9 cellular contexts compared by ENCODE assay signal in genomic region chr5:97009212-97009898, GRCh38.
DNase-seq lines count a peak whose midpoint lies in the region; ATAC-seq and TF ChIP-seq lines count a peak whose summit lies in the region.
"Had no signal": no experiment of that assay in that cellular context is flagged by ENCODE, and none has a peak within 500 bp of the region (broad histone marks: within the 10 kb centered on the region; RNA-seq: fewer than 3 reads in every experiment).

No MANE protein-coding gene starts in this region.

- no peaks in the 10 kb centered on the region for H3K27me3 Mint-ChIP-seq in MCF 10A (ENCODE audit: insufficient read depth, unreplicated experiment)
- H3K27me3 Mint-ChIP-seq in activated naive CD8-positive, alpha-beta T cell treated with anti-CD3 and anti-CD28 coated beads, Interleukin-2, amount 10 ng/mL, durations not matched to agents 7 days and 5 days, result no peaks in the 10 kb centered on the region

- H3K36me3 ChIP-seq in mammary epithelial cell (ENCODE audit: insufficient read depth, low read length) (peaks cover 3% of the 10 kb centered on the region), BE2C (no peaks in the 10 kb centered on the region; the same call in 1 of the 2 replicates), esophagus squamous epithelium (peaks cover 0 to 62% (median 5%) of the 10 kb centered on the region in 3 donors)

- H4K20me1 ChIP-seq in mammary epithelial cell (ENCODE audit: insufficient read depth, low read length), result no peaks in the 10 kb centered on the region

- no peak overlapping the region for H3K27ac Mint-ChIP-seq in MCF 10A (ENCODE audit: low read depth, unreplicated experiment)
- H3K27ac Mint-ChIP-seq in activated naive CD8-positive, alpha-beta T cell treated with anti-CD3 and anti-CD28 coated beads, Interleukin-2, amount 10 ng/mL, durations not matched to agents 7 days and 5 days, result peak overlapping the region; percentile 42
- peak overlapping the region; percentile 65 for H3K27ac Mint-ChIP-seq in stimulated activated effector memory CD8-positive, alpha-beta T cell treated with anti-CD3 and anti-CD28 coated beads, Interleukin-12 subunit alpha, Interleukin-12 subunit beta, amount 100 ng/mL, for 72 hours

- H3K4me1 ChIP-seq in mammary epithelial cell (ENCODE audit: insufficient read depth, low read length) (no peaks in the 10 kb centered on the region), BE2C (no peaks in the 10 kb centered on the region; the same call in none of the 2 replicates), esophagus squamous epithelium (peaks cover 0 to 23% (median 0%) of the 10 kb centered on the region in 3 donors)

- H2AFZ ChIP-seq in mammary epithelial cell (ENCODE audit: low read depth, low read length), result no peak overlapping the region

- peak; percentile 25 for DNase-seq in MCF 10A (ENCODE audit: unreplicated experiment)
- DNase-seq in mammary epithelial cell, result no peak
- DNase-seq in activated naive CD8-positive, alpha-beta T cell treated with anti-CD3 and anti-CD28 coated beads, Interleukin-2, amount 10 ng/mL, durations not matched to agents 7 days and 5 days, result no peak
- no peak for DNase-seq in stimulated activated effector memory CD8-positive, alpha-beta T cell treated with anti-CD3 and anti-CD28 coated beads, Interleukin-12 subunit alpha, Interleukin-12 subunit beta, amount 100 ng/mL, for 72 hours (ENCODE audit: low spot score in 2 of 2)
- DNase-seq in BE2C, result no peak
- no peak for DNase-seq in esophagus squamous epithelium (lab: John Stamatoyannopoulos, UW)
- DNase-seq in DMS153 (lab: John Stamatoyannopoulos, UW), result no peak

- H3K27ac ChIP-seq in mammary epithelial cell (ENCODE audit: insufficient read depth, low read depth, low read length) (no peak overlapping the region), esophagus squamous epithelium (no peak overlapping the region)
- H3K27ac ChIP-seq: tibial nerve had no signal

- CTCF ChIA-PET in MCF 10A (lab: Yijun Ruan, JAX), result interaction anchor here (1.0 to 1.6 kb wide), 2 partner anchors 12 to 140 kb away, joined by 6 to 7 read pairs; no protein-coding TSS in a partner anchor
- CTCF ChIA-PET in mammary epithelial cell (lab: Charles Lee; ENCODE audit: low non-redundant PET), result no interaction called here

- dilution Hi-C loops in mammary epithelial cell (cut with HindIII; ENCODE audit: low sequenced_read_pairs), result no loop called here

- in situ Hi-C loops in mammary epithelial cell (cut with MboI; ENCODE audit: low sequenced_read_pairs in 2 of 2), result no loop called here

- H3K4me1 Mint-ChIP-seq in MCF 10A (ENCODE audit: insufficient read depth, unreplicated experiment), result peaks cover 6% of the 10 kb centered on the region
- H3K4me1 Mint-ChIP-seq in activated naive CD8-positive, alpha-beta T cell treated with anti-CD3 and anti-CD28 coated beads, Interleukin-2, amount 10 ng/mL, durations not matched to agents 7 days and 5 days, result peaks cover 23% of the 10 kb centered on the region
- H3K4me1 Mint-ChIP-seq in stimulated activated effector memory CD8-positive, alpha-beta T cell treated with anti-CD3 and anti-CD28 coated beads, Interleukin-12 subunit alpha, Interleukin-12 subunit beta, amount 100 ng/mL, for 72 hours, result peaks cover 15% of the 10 kb centered on the region

- H3K9me3 ChIP-seq in mammary epithelial cell (replicated peaks; ENCODE audit: insufficient read depth, low read length), result no peaks in the 10 kb centered on the region
- H3K9me3 ChIP-seq in BE2C, result no peaks in the 10 kb centered on the region
- no peaks in the 10 kb centered on the region for H3K9me3 ChIP-seq in esophagus squamous epithelium
- H3K9me3 ChIP-seq: tibial nerve had no signal

- no TSS peak for BruUV-seq in MCF 10A (replicated peaks; lab: Mats Ljungman, UMichigan)
- no TSS peak for BruUV-seq in mammary epithelial cell (replicated peaks; lab: Mats Ljungman, UMichigan)

- no peak overlapping the region for H3K4me3 Mint-ChIP-seq in MCF 10A (ENCODE audit: unreplicated experiment)
- peak overlapping the region; percentile 39 for H3K4me3 Mint-ChIP-seq in activated naive CD8-positive, alpha-beta T cell treated with anti-CD3 and anti-CD28 coated beads, Interleukin-2, amount 10 ng/mL, durations not matched to agents 7 days and 5 days
- no peak overlapping the region for H3K4me3 Mint-ChIP-seq in stimulated activated effector memory CD8-positive, alpha-beta T cell treated with anti-CD3 and anti-CD28 coated beads, Interleukin-12 subunit alpha, Interleukin-12 subunit beta, amount 100 ng/mL, for 72 hours

- TF ChIP-seq POLR2A in esophagus squamous epithelium (IDR thresholded peaks at IDR 0.05), result no peak

- POLR2A ChIA-PET in MCF 10A (lab: Yijun Ruan, JAX), result no interaction called here
- POLR2A ChIA-PET in activated naive CD8-positive, alpha-beta T cell treated with anti-CD3 and anti-CD28 coated beads, Interleukin-2, amount 10 ng/mL, durations not matched to agents 7 days and 5 days (lab: Charles Lee), result no interaction called here

- H3K27me3 ChIP-seq in mammary epithelial cell (ENCODE audit: insufficient read depth, low read length) (no peaks in the 10 kb centered on the region), BE2C (no peaks in the 10 kb centered on the region), esophagus squamous epithelium (no peaks in the 10 kb centered on the region)
- H3K27me3 ChIP-seq: tibial nerve had no signal

- no peaks in the 10 kb centered on the region for H3K79me2 ChIP-seq in mammary epithelial cell (ENCODE audit: insufficient read depth, low read length)

- no peaks in the 10 kb centered on the region for H3K9me3 Mint-ChIP-seq in MCF 10A (ENCODE audit: unreplicated experiment)
- no peaks in the 10 kb centered on the region for H3K9me3 Mint-ChIP-seq in activated naive CD8-positive, alpha-beta T cell treated with anti-CD3 and anti-CD28 coated beads, Interleukin-2, amount 10 ng/mL, durations not matched to agents 7 days and 5 days
- H3K9me3 Mint-ChIP-seq in stimulated activated effector memory CD8-positive, alpha-beta T cell treated with anti-CD3 and anti-CD28 coated beads, Interleukin-12 subunit alpha, Interleukin-12 subunit beta, amount 100 ng/mL, for 72 hours, result no peaks in the 10 kb centered on the region

- 100% methylated on average over 3 of the region's 3 CpGs for WGBS in mammary epithelial cell (ENCODE audit: low coverage, missing lambda C conversion rate)
- WGBS in esophagus squamous epithelium, 2 donors, result 53 to 65% methylated on average over 3 of the region's 3 CpGs

- ATAC-seq in HG03558 (IDR thresholded peaks at IDR 0.05; ENCODE audit: extremely low read depth, unreplicated experiment), result peak; percentile 41
- ATAC-seq in activated naive CD8-positive, alpha-beta T cell treated with anti-CD3 and anti-CD28 coated beads, Interleukin-2, amount 10 ng/mL, durations not matched to agents 7 days and 5 days (ENCODE audit: low read depth), result peak; percentile 59
- ATAC-seq in stimulated activated effector memory CD8-positive, alpha-beta T cell treated with anti-CD3 and anti-CD28 coated beads, Interleukin-12 subunit alpha, Interleukin-12 subunit beta, amount 100 ng/mL, for 72 hours, result peak; percentile 70

- H3K4me2 ChIP-seq in mammary epithelial cell (ENCODE audit: insufficient read depth, low read depth, low read length), result no peak overlapping the region

- intact Hi-C loops in MCF 10A (cut with micrococcal nuclease) (no loop called here), mammary epithelial cell (cut with micrococcal nuclease) (no loop called here), esophagus squamous epithelium (cut with DNase I) (no loop called here)

- H3K9ac ChIP-seq in mammary epithelial cell (ENCODE audit: insufficient read depth, low read length), result no peak overlapping the region

- H3K4me3 ChIP-seq in mammary epithelial cell (replicated peaks in 1 of 3; ENCODE audit: insufficient read depth in 1 of 3, low read depth in 2 of 3, low read length in 3 of 3) (no peak overlapping the region), BE2C (ENCODE audit: low read depth, low read length) (no peak overlapping the region), esophagus squamous epithelium (no peak overlapping the region)
- H3K4me3 ChIP-seq: tibial nerve had no signal

- H3K36me3 Mint-ChIP-seq in MCF 10A (ENCODE audit: insufficient read depth, unreplicated experiment), result peaks cover 20% of the 10 kb centered on the region
- peaks cover 42% of the 10 kb centered on the region for H3K36me3 Mint-ChIP-seq in activated naive CD8-positive, alpha-beta T cell treated with anti-CD3 and anti-CD28 coated beads, Interleukin-2, amount 10 ng/mL, durations not matched to agents 7 days and 5 days
- H3K36me3 Mint-ChIP-seq in stimulated activated effector memory CD8-positive, alpha-beta T cell treated with anti-CD3 and anti-CD28 coated beads, Interleukin-12 subunit alpha, Interleukin-12 subunit beta, amount 100 ng/mL, for 72 hours, result peaks cover 47% of the 10 kb centered on the region

- TF ChIP-seq CTCF in MCF 10A (IDR thresholded peaks at IDR 0.05; ENCODE audit: unreplicated experiment) (no peak), mammary epithelial cell (conservative IDR thresholded peaks at IDR 0.05 in 1 of 2, IDR thresholded peaks at IDR 0.05 in 1 of 2; ENCODE audit: extremely low read depth in 1 of 2, insufficient read depth in 1 of 2, low read depth in 1 of 2, low read length in 2 of 2) (no peak), BE2C (IDR thresholded peaks at IDR 0.05; ENCODE audit: low read depth, low read length) (no peak), esophagus squamous epithelium (IDR thresholded peaks at IDR 0.05) (no peak)
